Comparison of ENCODE assay signal across 14 cellular contexts in genomic region chr11:119685073-119685746, GRCh38. TPM values are rescaled to one million over a fixed set of nuclear protein-coding genes. Genes with fewer than 3 reads are reported as not detected.
DNase-seq lines count a peak whose midpoint lies in the region; ATAC-seq, FAIRE-seq and TF ChIP-seq lines count a peak whose summit lies in the region.
"Had no signal": no experiment of that assay in that cellular context is flagged by ENCODE, and none has a peak within 500 bp of the region (broad histone marks: within the 10 kb centered on the region; RNA-seq: fewer than 3 reads in every experiment).

No MANE protein-coding gene starts in this region.

- peak overlapping the region; percentile 15 for H2BK12ac ChIP-seq in trophoblast cell (ENCODE audit: low read length)

- H3K27me3 ChIP-seq in HUES6 (ENCODE audit: control insufficient read depth, insufficient read depth, low read length), result no peaks in the 10 kb centered on the region
- no peaks in the 10 kb centered on the region for H3K27me3 ChIP-seq in foreskin keratinocyte
- H3K27me3 ChIP-seq in trophoblast cell (ENCODE audit: insufficient read depth, low read length), result no peaks in the 10 kb centered on the region
- no peaks in the 10 kb centered on the region for H3K27me3 ChIP-seq in pancreas
- H3K27me3 ChIP-seq: gastroesophageal sphincter had no signal

- peaks cover 66% of the 10 kb centered on the region for H3K4me1 ChIP-seq in HUES6 (ENCODE audit: control insufficient read depth, insufficient read depth, low read length)
- H3K4me1 ChIP-seq in foreskin keratinocyte, result peaks cover 55% of the 10 kb centered on the region
- H3K4me1 ChIP-seq in trophoblast cell (ENCODE audit: control insufficient read depth in 1 of 2, insufficient read depth in 2 of 2, low read length in 2 of 2), result peaks cover 25 to 33% of the 10 kb centered on the region in 2 experiments
- H3K4me1 ChIP-seq in pancreas, result peaks cover 5 to 11% (median 7%) of the 10 kb centered on the region in 3 donors

- H3K36me3 ChIP-seq in HUES6 (ENCODE audit: control insufficient read depth, insufficient read depth, low read length) (no peaks in the 10 kb centered on the region), trophoblast cell (ENCODE audit: control insufficient read depth in 1 of 2, insufficient read depth in 2 of 2, low read length in 2 of 2) (no peaks in the 10 kb centered on the region), pancreas (no peaks in the 10 kb centered on the region)
- H3K36me3 ChIP-seq: gastroesophageal sphincter had no signal

- DNase-seq in RWPE1 (ENCODE audit: low spot score), result no peak
- no peak for DNase-seq in foreskin keratinocyte
- no peak for DNase-seq in trophoblast cell
- no peak for DNase-seq in EL
- DNase-seq in NCI-H1417 treated with DMSO at 0.1 percent for 48 hours (lab: John Stamatoyannopoulos, UW), result no peak
- no peak for DNase-seq in pancreas
- DNase-seq: NCI-H187 treated with DMSO at 0.1 percent for 48 hours, NCI-H526 had no signal

- H3K9me3 ChIP-seq in HUES6 (ENCODE audit: control insufficient read depth, insufficient read depth, low read depth, low read length), result no peaks in the 10 kb centered on the region
- H3K9me3 ChIP-seq in trophoblast cell (ENCODE audit: insufficient read depth, low read depth, low read length), result no peaks in the 10 kb centered on the region
- no peaks in the 10 kb centered on the region for H3K9me3 ChIP-seq in pancreas
- H3K9me3 ChIP-seq: gastroesophageal sphincter had no signal

- TF ChIP-seq CTCF in RWPE1 (conservative IDR thresholded peaks at IDR 0.05; ENCODE audit: low read depth) (no peak), foreskin keratinocyte (conservative IDR thresholded peaks at IDR 0.05) (peak; percentile 18), pancreas (IDR thresholded peaks at IDR 0.05) (no peak)

- no peak overlapping the region for H3K4me2 ChIP-seq in trophoblast cell (ENCODE audit: low read length)

- H3K4me3 ChIP-seq in HUES6 (ENCODE audit: low read depth, low read length) (no peak overlapping the region; the same call in 1 of the 2 replicates), trophoblast cell (ENCODE audit: low read depth, low read length) (no peak overlapping the region), pancreas (no peak overlapping the region)
- H3K4me3 ChIP-seq: gastroesophageal sphincter had no signal

- H3K27ac ChIP-seq in HUES6 (ENCODE audit: low read depth, low read length) (no peak overlapping the region), RWPE1 (peak overlapping the region; percentile 87), foreskin keratinocyte (peak overlapping the region; percentile 98), trophoblast cell (ENCODE audit: low read depth, low read length) (no peak overlapping the region), pancreas (no peak overlapping the region)
- H3K27ac ChIP-seq: gastroesophageal sphincter had no signal

- POLR2A ChIA-PET in RWPE1 (lab: Yijun Ruan, JAX; ENCODE audit: low non-redundant PET), result no interaction called here

- H4K12ac ChIP-seq in trophoblast cell (ENCODE audit: low read depth, low read length), result no peak overlapping the region

- peak overlapping the region; percentile 67 for H4K91ac ChIP-seq in trophoblast cell (ENCODE audit: low read depth, low read length)

- no peak overlapping the region for H3K18ac ChIP-seq in trophoblast cell (ENCODE audit: low read length)

- H4K8ac ChIP-seq in trophoblast cell (ENCODE audit: low read depth, low read length), result no peak overlapping the region

- H3K23ac ChIP-seq in trophoblast cell (ENCODE audit: low read length), result no peak overlapping the region

- H2AFZ ChIP-seq in trophoblast cell (ENCODE audit: insufficient read depth, low read length, poor library complexity), result no peak overlapping the region

- H2BK120ac ChIP-seq in trophoblast cell (ENCODE audit: insufficient read depth, low read length, poor library complexity), result no peak overlapping the region

- no peak for ATAC-seq in foreskin keratinocyte
- ATAC-seq in pancreas, result no peak
- ATAC-seq in activated CD4-positive, CD25-positive, alpha-beta regulatory T cell treated with anti-CD3 and anti-CD28 coated beads, Interleukin-2, amount 50 U/mL, for 24 hours, result no peak
- ATAC-seq: activated CD8-positive, alpha-beta T cell treated with anti-CD3 and anti-CD28 coated beads, Interleukin-2, amount 10 ng/mL, durations not matched to agents 7 days and 5 days; gastroesophageal sphincter had no signal

- intact Hi-C loops in pancreas (cut with DNase I), result no loop called here

- peaks cover 4% of the 10 kb centered on the region for H3K79me2 ChIP-seq in trophoblast cell (ENCODE audit: control insufficient read depth, insufficient read depth, low read length, poor library complexity)

- no CpG with 5 or more reads among the region's 14 CpGs for WGBS in trophoblast cell (ENCODE audit: extremely low coverage, insufficient coverage, insufficient read length)
- WGBS in pancreas, 2 donors, result 93 to 95% methylated on average over 14 of the region's 14 CpGs

- H2BK5ac ChIP-seq in trophoblast cell (ENCODE audit: low read depth, low read length, poor library complexity), result no peak overlapping the region

- H3K9ac ChIP-seq in HUES6 (ENCODE audit: low read length) (peak overlapping the region; percentile 23), trophoblast cell (ENCODE audit: low read length) (no peak overlapping the region)

- H2AK5ac ChIP-seq in trophoblast cell (ENCODE audit: low read length), result no peak overlapping the region

- CTCF ChIA-PET in RWPE1 (lab: Yijun Ruan, JAX), result interaction anchor here (0.9 to 1.4 kb wide), 3 partner anchors 14 to 210 kb away, joined by 3 to 4 read pairs (median 3); partner anchors contain the start of gene NECTIN1

- H3K79me1 ChIP-seq in trophoblast cell (ENCODE audit: low read length), result peaks cover 12% of the 10 kb centered on the region

- FAIRE-seq in pancreas (lab: Jason Lieb, UNC), result no peak
- FAIRE-seq: D721Med, endometrium had no signal

- H3K4ac ChIP-seq in trophoblast cell (ENCODE audit: low read depth, low read length), result no peak overlapping the region

- peak overlapping the region; percentile 15 for H3K14ac ChIP-seq in trophoblast cell (ENCODE audit: low read length)

RNA-seq across cellular contexts. Expression of gene NECTIN1, which starts 43.8 kb away (rescaled TPM):
- total RNA-seq in foreskin keratinocyte (45.0 and 49.6 TPM in 2 replicates), pancreas (10 to 100 TPM; 14.8 to 24.7 (median 22.2) TPM)
- polyA plus RNA-seq in foreskin keratinocyte (28.6 and 33.1 TPM in 2 replicates), pancreas (1 to 10 TPM; 7.9 to 8.5 TPM)
- 16.6 and 16.8 TPM in 2 replicates for polyA plus RNA-seq in trophoblast cell (2013)

Comparison
In these comparisons a context has a peak if more than half of its experiments do, and no peak if none do; other contexts are left out.
1. H3K27ac ChIP-seq: peak in RWPE1 (single experiment) and foreskin keratinocyte (single experiment); none in HUES6 (single experiment), trophoblast cell (single experiment) and pancreas (0 of 4).